Comparison of ENCODE assay signal across 8 cellular contexts in the genomic region with DNA sequence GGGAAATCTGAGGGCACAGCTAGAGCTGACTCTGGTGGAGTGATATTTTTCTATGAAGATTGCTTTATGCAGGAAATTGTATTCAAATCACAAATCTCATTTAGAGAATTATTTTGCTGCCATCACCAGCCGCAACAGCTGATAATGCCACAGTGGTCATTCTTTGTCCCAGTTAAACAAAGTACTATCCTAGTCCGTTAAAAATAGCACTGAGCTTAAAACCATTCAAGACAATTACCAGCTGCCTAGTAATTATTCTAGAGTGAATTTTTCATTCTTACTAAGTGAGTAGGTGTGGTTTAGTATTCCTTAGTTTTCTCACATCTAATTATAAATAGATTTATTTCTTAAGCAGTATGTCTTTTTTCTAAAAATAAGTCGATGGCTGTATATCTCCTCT.
"Had no signal": no experiment of that assay in that cellular context is flagged by ENCODE, and none has a peak within 500 bp of the region (broad histone marks: within the 10 kb centered on the region; RNA-seq: fewer than 3 reads in every experiment).

No MANE protein-coding gene starts in this region.

- ATAC-seq: GM12878 had no signal

- H3K4me3 ChIP-seq: GM12878 had no signal

- FAIRE-seq: G401.6, GM12878, GM12891, GM12892, GM18507, GM19239 had no signal

- DNase-seq: GDM1, GF-D8 had no signal
